ENCODE assay signal across 16 cellular contexts in the genomic region with DNA sequence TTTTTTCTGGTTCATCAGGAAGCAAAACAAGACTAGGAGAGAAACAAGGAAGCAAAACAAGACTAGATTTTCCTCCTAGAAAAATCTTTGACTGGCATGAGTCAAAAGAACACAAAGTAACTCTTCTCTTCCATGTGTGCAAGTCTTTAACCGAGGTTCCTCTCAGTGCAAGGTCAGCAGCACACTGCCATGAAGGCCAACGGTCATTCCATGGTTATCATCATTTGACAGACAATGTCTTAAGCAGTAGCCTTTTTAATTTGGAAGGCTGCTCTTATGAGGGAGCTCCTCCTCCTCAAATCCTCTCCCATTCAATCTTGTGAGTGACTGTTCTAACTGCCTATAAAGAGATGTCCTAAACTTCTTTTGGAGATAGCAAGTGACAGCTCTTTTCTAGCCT.
"Had no signal": no experiment of that assay in that cellular context is flagged by ENCODE, and none has a peak within 500 bp of the region (broad histone marks: within the 10 kb centered on the region; RNA-seq: fewer than 3 reads in every experiment).

No MANE protein-coding gene starts in this region.

- H3K4me1 Mint-ChIP-seq: endodermal cell had no signal

- H3K27ac Mint-ChIP-seq: activated CD4-positive, alpha-beta T cell treated with anti-CD3 and anti-CD28 coated beads, Interleukin-2, amount 10 ng/mL, durations not matched to agents 7 days and 5 days; T-helper 2 cell treated with Interferon-gamma antibody and Interleukin-4, amounts not matched to agents 5 μg/mL and 100 μg/mL, for 36 hours had no signal

- H3K4me3 Mint-ChIP-seq: activated CD4-positive, alpha-beta T cell treated with anti-CD3 and anti-CD28 coated beads, Interleukin-2, amount 10 ng/mL, durations not matched to agents 7 days and 5 days; endodermal cell; T-helper 2 cell treated with Interferon-gamma antibody and Interleukin-4, amounts not matched to agents 5 μg/mL and 100 μg/mL, for 36 hours had no signal

- DNase-seq: activated CD4-positive, alpha-beta T cell treated with anti-CD3 and anti-CD28 coated beads, Interleukin-2, amount 10 ng/mL, durations not matched to agents 7 days and 5 days; amniotic stem cell; dorsolateral prefrontal cortex; endodermal cell; erythroblast; heart right ventricle; left colon; nucleus accumbens; stimulated activated CD4-positive, alpha-beta T cell treated with anti-CD3 and anti-CD28 coated beads, Interleukin-15, amount 100 ng/mL, for 24 hours; stimulated activated CD4-positive, alpha-beta T cell treated with anti-CD3 and anti-CD28 coated beads, Interleukin-4, amount 100 ng/mL, for 1 hour; stimulated activated naive CD4-positive, alpha-beta T cell; transverse colon had no signal

- H3K4me1 ChIP-seq: transverse colon had no signal

- H3K4me3 ChIP-seq: dorsolateral prefrontal cortex, gastroesophageal sphincter, heart right ventricle, lung, skin epidermis, transverse colon had no signal

- H3K27me3 Mint-ChIP-seq: activated CD4-positive, alpha-beta T cell treated with anti-CD3 and anti-CD28 coated beads, Interleukin-2, amount 10 ng/mL, durations not matched to agents 7 days and 5 days had no signal

- H3K27me3 ChIP-seq: dorsolateral prefrontal cortex, gastroesophageal sphincter, heart right ventricle, transverse colon had no signal

- H3K9me3 Mint-ChIP-seq: activated CD4-positive, alpha-beta T cell treated with anti-CD3 and anti-CD28 coated beads, Interleukin-2, amount 10 ng/mL, durations not matched to agents 7 days and 5 days; endodermal cell; T-helper 2 cell treated with Interferon-gamma antibody and Interleukin-4, amounts not matched to agents 5 μg/mL and 100 μg/mL, for 36 hours had no signal

- ATAC-seq: gastroesophageal sphincter, left colon had no signal

- H3K27ac ChIP-seq: transverse colon had no signal

- H3K9me3 ChIP-seq: gastroesophageal sphincter, heart right ventricle, transverse colon had no signal
